8 cellular contexts compared by ENCODE assay signal in the genomic region with DNA sequence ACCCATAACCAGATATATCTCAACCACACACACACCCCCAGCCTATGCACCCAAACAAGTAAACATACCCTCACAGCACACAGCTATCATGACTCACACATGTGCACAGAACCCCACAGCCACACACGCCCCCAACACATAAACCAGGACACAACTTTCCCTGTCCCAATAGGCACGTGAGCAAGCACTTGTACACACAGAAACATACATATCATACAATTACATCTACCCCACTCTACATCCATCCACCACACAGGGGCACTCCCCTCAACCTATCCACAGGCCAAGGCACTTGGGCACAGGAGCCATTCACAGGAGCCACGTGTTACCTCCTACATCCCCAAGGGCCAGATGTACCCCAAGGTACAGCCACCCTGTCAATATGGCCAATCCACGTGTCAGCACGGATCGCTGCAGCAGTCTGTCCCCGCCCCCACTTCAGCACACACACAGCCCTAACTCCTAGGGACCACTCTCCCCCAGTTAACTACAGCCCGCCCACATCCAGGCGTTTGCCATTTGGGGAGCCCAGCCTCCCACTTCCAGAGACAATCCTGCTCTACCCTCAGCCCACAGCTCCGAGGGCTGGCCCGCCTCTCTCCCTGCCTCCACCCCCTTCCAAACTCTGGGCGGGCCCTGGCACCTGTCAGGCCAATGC.
A peak's percentile ranks its signal among the peaks of the same experiment; 100 is the strongest.
DNase-seq lines count a peak whose midpoint lies in the region; ATAC-seq and TF ChIP-seq lines count a peak whose summit lies in the region.

No MANE protein-coding gene starts in this region.

- H3K36me3 ChIP-seq in HCT116 (ENCODE audit: control insufficient read depth in 1 of 2, insufficient read depth in 2 of 2, low read length in 2 of 2) = no peaks in the 10 kb centered on the region
- H3K36me3 ChIP-seq in OCI-LY3 (replicated peaks; ENCODE audit: low read depth, low read length) = peaks cover 8% of the 10 kb centered on the region
- H3K36me3 ChIP-seq in prostate gland = no peaks in the 10 kb centered on the region
- H3K36me3 ChIP-seq in lower lobe of right lung = no peaks in the 10 kb centered on the region

- POLR2A ChIA-PET in HCT116 (lab: Charles Lee) = no interaction called here

- H3K4me1 Mint-ChIP-seq in memory B cell = peaks cover 27% of the 10 kb centered on the region

- BruUV-seq in HCT116 (replicated peaks; lab: Mats Ljungman, UMichigan) = no TSS peak

- H3K27me3 ChIP-seq in HCT116 (ENCODE audit: insufficient read depth, low read length) (no peaks in the 10 kb centered on the region; the same call in 1 of the 2 replicates), OCI-LY3 (ENCODE audit: low read depth, low read length) (no peaks in the 10 kb centered on the region), prostate gland (replicated peaks; ENCODE audit: insufficient read depth) (no peaks in the 10 kb centered on the region), lower lobe of right lung (ENCODE audit: low read depth) (no peaks in the 10 kb centered on the region)

- TF ChIP-seq POLR2A in HCT116 (IDR thresholded peaks at IDR 0.05; ENCODE audit: borderline replicate concordance, extremely low read depth, insufficient read depth, insufficient read length) = peak; percentile 35
- no peak for TF ChIP-seq POLR2A in prostate gland (IDR thresholded peaks at IDR 0.05)

- no peaks in the 10 kb centered on the region for H3K36me3 Mint-ChIP-seq in memory B cell

- peak overlapping the region; percentile 45 for H3K27ac Mint-ChIP-seq in memory B cell

- CTCF ChIA-PET in HCT116 (lab: Charles Lee) = no interaction called here

- peak overlapping the region; percentile 27 for H2AFZ ChIP-seq in HCT116 (ENCODE audit: low read depth, low read length, poor library complexity, severe bottlenecking)
- no peak overlapping the region for H2AFZ ChIP-seq in OCI-LY3 (ENCODE audit: low read depth, low read length)

- no peaks in the 10 kb centered on the region for H3K9me3 ChIP-seq in HCT116 (ENCODE audit: control insufficient read depth in 1 of 2, insufficient read depth in 1 of 2, low read depth in 1 of 2, low read length in 2 of 2)
- no peaks in the 10 kb centered on the region for H3K9me3 ChIP-seq in OCI-LY3 (ENCODE audit: insufficient read depth, low read length)
- H3K9me3 ChIP-seq in prostate gland = no peaks in the 10 kb centered on the region
- no peaks in the 10 kb centered on the region for H3K9me3 ChIP-seq in lower lobe of right lung

- H3K9me3 Mint-ChIP-seq in memory B cell = no peaks in the 10 kb centered on the region

- RAD21 ChIA-PET in HCT116 (lab: Charles Lee; ENCODE audit: low non-redundant PET in 1 of 2, low total read pairs in 2 of 2, uncharacterized antibody in 2 of 2, unreplicated experiment in 2 of 2) = no interaction called here

- no peaks in the 10 kb centered on the region for H3K79me2 ChIP-seq in HCT116 (ENCODE audit: insufficient read depth, low read length)
- peaks cover 43% of the 10 kb centered on the region for H3K79me2 ChIP-seq in OCI-LY3 (ENCODE audit: low read length)

- 83% methylated on average over 12 of the region's 12 CpGs for WGBS in prostate gland

- no peaks in the 10 kb centered on the region for H3K9me2 ChIP-seq in HCT116 (ENCODE audit: insufficient read depth)

- intact Hi-C loops in HCT116 (cut with micrococcal nuclease) (no loop called here), prostate gland (cut with DNase I) (no loop called here), lower lobe of right lung (cut with DNase I) (no loop called here)

- H4K20me1 ChIP-seq in HCT116 (ENCODE audit: insufficient read depth) (no peaks in the 10 kb centered on the region), OCI-LY3 (ENCODE audit: insufficient read depth, low read length) (peaks cover 40% of the 10 kb centered on the region; the same call in 1 of the 2 replicates)

- H3K27me3 Mint-ChIP-seq in memory B cell = no peaks in the 10 kb centered on the region

- H3K4me3 Mint-ChIP-seq in memory B cell = peak overlapping the region; percentile 75

- H3K4me2 ChIP-seq in HCT116 (ENCODE audit: low read length) (peak overlapping the region; percentile 95), OCI-LY3 (ENCODE audit: low read length) (peak overlapping the region; percentile 99)

- DNase-seq in HCT116 (ENCODE audit: low read depth, low spot score) (no peak), memory B cell (ENCODE audit: low spot score in 2 of 2) (peak in 1 of 2 donors; percentile 38), prostate gland (ENCODE audit: low spot score) (no peak), lower lobe of right lung (no peak), globus pallidus (ENCODE audit: low spot score) (no peak)
- DNase-seq in activated CD4-positive, CD25-positive, alpha-beta regulatory T cell treated with anti-CD3 and anti-CD28 coated beads, Interleukin-2, amount 50 U/mL, for 72 hours = no peak

- TF ChIP-seq CTCF in HCT116 (IDR thresholded peaks at IDR 0.05 in 2 of 3, conservative IDR thresholded peaks at IDR 0.05 in 1 of 3; ENCODE audit: borderline replicate concordance in 1 of 3, insufficient read depth in 1 of 3, low read depth in 2 of 3, low read length in 2 of 3) = no peak
- no peak for TF ChIP-seq CTCF in OCI-LY3 (IDR thresholded peaks at IDR 0.05; ENCODE audit: low read depth, low read length)
- TF ChIP-seq CTCF in prostate gland (IDR thresholded peaks at IDR 0.05) = no peak
- TF ChIP-seq CTCF in lower lobe of right lung (IDR thresholded peaks at IDR 0.05) = no peak

- no peak overlapping the region for H3K27ac ChIP-seq in HCT116 (ENCODE audit: low read depth, low read length)
- peak overlapping the region; percentile 84 for H3K27ac ChIP-seq in OCI-LY3 (ENCODE audit: low read length)
- H3K27ac ChIP-seq in prostate gland = no peak overlapping the region
- no peak overlapping the region for H3K27ac ChIP-seq in lower lobe of right lung

- H3K4me3 ChIP-seq in HCT116 (replicated peaks in 1 of 2; ENCODE audit: low read depth in 1 of 2, low read length in 2 of 2) (peak overlapping the region; percentile 59 to 67), OCI-LY3 (ENCODE audit: low read length) (peak overlapping the region; percentile 99), prostate gland (no peak overlapping the region), lower lobe of right lung (no peak overlapping the region)

- H3K4me1 ChIP-seq in HCT116 (ENCODE audit: control insufficient read depth in 1 of 2, insufficient read depth in 2 of 2, low read length in 2 of 2) (peaks cover 42 to 58% of the 10 kb centered on the region in 2 experiments), OCI-LY3 (ENCODE audit: low read length) (peaks cover 52% of the 10 kb centered on the region), prostate gland (replicated peaks) (no peaks in the 10 kb centered on the region), lower lobe of right lung (peaks cover 28% of the 10 kb centered on the region)

- ATAC-seq in GM18868 (IDR thresholded peaks at IDR 0.05; ENCODE audit: unreplicated experiment) = peak; percentile 33
- peak; percentile 37 for ATAC-seq in HCT116
- peak; percentile 47 for ATAC-seq in memory B cell (ENCODE audit: low read depth)
- no peak for ATAC-seq in lower lobe of right lung

- no peak for TF ChIP-seq RAD21 in HCT116 (IDR thresholded peaks at IDR 0.05; ENCODE audit: low read depth)

- peak overlapping the region; percentile 19; the same call in 1 of the 2 replicates for H3K9ac ChIP-seq in HCT116 (ENCODE audit: low read length)
- H3K9ac ChIP-seq in OCI-LY3 (ENCODE audit: low read length) = peak overlapping the region; percentile 88

TF ChIP-seq in HCT116, 20 proteins besides CTCF, POLR2A, EP300 and RAD21:
- no peak for TF ChIP-seq EGR1 (IDR thresholded peaks at IDR 0.05; ENCODE audit: low read depth)

Comparison
In these comparisons a context has a peak if more than half of its experiments do, and no peak if none do; other contexts are left out.
1. ATAC-seq: peak in GM18868 (single experiment), HCT116 (single experiment) and memory B cell (single experiment); none in lower lobe of right lung (0 of 2).
2. H3K4me3 ChIP-seq: peak in HCT116 (2 of 2) and OCI-LY3 (single experiment); none in prostate gland (0 of 2) and lower lobe of right lung (single experiment).